ENCODE assay signal across 8 cellular contexts in genomic region chr6:26473429-26473757, GRCh38. TPM values are rescaled to one million over a fixed set of nuclear protein-coding genes. Genes with fewer than 3 reads are reported as not detected.
DNase-seq lines count a peak whose midpoint lies in the region; TF ChIP-seq lines count a peak whose summit lies in the region.

No MANE protein-coding gene starts in this region.

- peaks cover 15 to 26% (median 22%) of the 10 kb centered on the region in 4 donors for H3K4me1 ChIP-seq in esophagus muscularis mucosa

- 44% methylated on average over 1 of the region's 1 CpG for WGBS in esophagus muscularis mucosa

- H3K9me3 ChIP-seq in SK-N-MC (ENCODE audit: low read depth, low read length) (no peaks in the 10 kb centered on the region; the same call in 1 of the 2 replicates), esophagus muscularis mucosa (no peaks in the 10 kb centered on the region)

- no peak for TF ChIP-seq POLR2A in esophagus muscularis mucosa (IDR thresholded peaks at IDR 0.05; ENCODE audit: low read depth)

- H3K27ac ChIP-seq in SK-N-MC (peak overlapping the region; percentile 99), esophagus muscularis mucosa (replicated peaks in 1 of 4) (peak overlapping the region; percentile 89 to 94 (median 89))

- DNase-seq in GM06990 (ENCODE audit: extremely low read depth, insufficient read length) (no peak), SK-N-MC (ENCODE audit: low read depth, low spot score) (no peak), esophagus muscularis mucosa (ENCODE audit: extremely low spot score) (no peak), retinal pigment epithelial cell (ENCODE audit: low read depth) (no peak), HK-2 (ENCODE audit: unreplicated experiment) (no peak), dermis blood vessel endothelial cell (no peak), ureter (ENCODE audit: low spot score) (no peak), head of caudate nucleus (no peak)

- intact Hi-C loops in esophagus muscularis mucosa (cut with DNase I) = loop anchor here (5.0 kb wide), 1 partner anchor 51 kb away; no protein-coding TSS in a partner anchor
- intact Hi-C loops in head of caudate nucleus (cut with DNase I) = no loop called here

- H3K9ac ChIP-seq in SK-N-MC (ENCODE audit: insufficient read length) = peak overlapping the region; percentile 97

- TF ChIP-seq EP300 in esophagus muscularis mucosa (IDR thresholded peaks at IDR 0.05) = no peak

- H3K36me3 ChIP-seq in GM06990 (ENCODE audit: control insufficient read depth, insufficient read depth, low read length) (peaks cover 6% of the 10 kb centered on the region), SK-N-MC (ENCODE audit: insufficient read depth, low read length) (peaks cover 8% of the 10 kb centered on the region; the same call in 1 of the 2 replicates), esophagus muscularis mucosa (peaks cover 5 to 12% (median 8%) of the 10 kb centered on the region in 4 donors)

- H3K27me3 ChIP-seq in GM06990 (replicated peaks; ENCODE audit: control insufficient read depth, insufficient read depth, low read length) (no peaks in the 10 kb centered on the region), esophagus muscularis mucosa (no peaks in the 10 kb centered on the region)

- no peak for TF ChIP-seq CTCF in GM06990 (IDR thresholded peaks at IDR 0.05; ENCODE audit: insufficient read depth, low read length, poor library complexity, severe bottlenecking)
- no peak for TF ChIP-seq CTCF in esophagus muscularis mucosa (IDR thresholded peaks at IDR 0.05)
- TF ChIP-seq CTCF in retinal pigment epithelial cell (conservative IDR thresholded peaks at IDR 0.05; ENCODE audit: low read depth, low read length) = no peak

- H3K4me3 ChIP-seq in GM06990 (replicated peaks; ENCODE audit: low read depth, low read length) (peak overlapping the region; percentile 71), SK-N-MC (peak overlapping the region; percentile 85), esophagus muscularis mucosa (peak overlapping the region; percentile 42 to 62 (median 57)), retinal pigment epithelial cell (ENCODE audit: low read length) (peak overlapping the region; percentile 54)

RNA-seq across cellular contexts. Expression of gene BTN2A1, which starts 15.6 kb away (rescaled TPM):
- total RNA-seq in esophagus muscularis mucosa (10 to 100 TPM; 17.9 to 22.9 (median 21.4) TPM), dermis blood vessel endothelial cell (7.8 and 9.3 TPM in 2 replicates), ureter (24.7 TPM)

RNA-seq across cellular contexts. Expression of gene BTN1A1, which starts 26.7 kb away (rescaled TPM):
- total RNA-seq in esophagus muscularis mucosa (not detected), dermis blood vessel endothelial cell (not detected in 2 replicates), ureter (not detected)

RNA-seq across cellular contexts. Expression of gene BTN3A3, which starts 33.1 kb away (rescaled TPM):
- total RNA-seq in esophagus muscularis mucosa (10 to 100 TPM in 1 of 4 donors, 1 to 10 TPM in 3; 5.0 to 10.2 (median 7.1) TPM), dermis blood vessel endothelial cell (16.9 and 20.3 TPM in 2 replicates), ureter (13.9 TPM)
